1 cellular context compared by ENCODE assay signal in genomic region chr18:57210711-57211411, GRCh38.
TF ChIP-seq lines count a peak whose summit lies in the region.

No MANE protein-coding gene starts in this region.

TF ChIP-seq in HepG2, 621 proteins besides CTCF, POLR2A, EP300 and RAD21 (continued from another document):
- TF ChIP-seq ZNF782 (CRISPR knock-in tag; IDR thresholded peaks at IDR 0.05; ENCODE audit: borderline replicate concordance) = no peak
- TF ChIP-seq ZNF432 (CRISPR knock-in tag; IDR thresholded peaks at IDR 0.05; ENCODE audit: borderline replicate concordance) = no peak
- TF ChIP-seq NR0B2 (CRISPR knock-in tag; IDR thresholded peaks at IDR 0.05) = no peak
- TF ChIP-seq ZNF10 (CRISPR knock-in tag; IDR thresholded peaks at IDR 0.05; ENCODE audit: borderline replicate concordance, low read depth) = no peak
- no peak for TF ChIP-seq HES4 (CRISPR knock-in tag; IDR thresholded peaks at IDR 0.05; ENCODE audit: borderline replicate concordance)
- no peak for TF ChIP-seq ZFP1 (CRISPR knock-in tag; IDR thresholded peaks at IDR 0.05)
- no peak for TF ChIP-seq ZNF253 (CRISPR knock-in tag; IDR thresholded peaks at IDR 0.05; ENCODE audit: borderline replicate concordance)
- TF ChIP-seq ZNF33B (CRISPR knock-in tag; IDR thresholded peaks at IDR 0.05) = no peak
- no peak for TF ChIP-seq NONO (IDR thresholded peaks at IDR 0.05)
- no peak for TF ChIP-seq NONO (CRISPR knock-in tag; conservative IDR thresholded peaks at IDR 0.05)
- no peak for TF ChIP-seq ZNF772 (CRISPR knock-in tag; IDR thresholded peaks at IDR 0.05)
- no peak for TF ChIP-seq ZSCAN21 (CRISPR knock-in tag; IDR thresholded peaks at IDR 0.05; ENCODE audit: borderline replicate concordance)
